In genomic region chr20:59022754-59023153, GRCh38 we compare ENCODE assay signal across 15 cellular contexts. TPM values are rescaled to one million over a fixed set of nuclear protein-coding genes. Genes with fewer than 3 reads are reported as not detected.
"Had no signal": no experiment of that assay in that cellular context is flagged by ENCODE, and none has a peak within 500 bp of the region (broad histone marks: within the 10 kb centered on the region; RNA-seq: fewer than 3 reads in every experiment).

No MANE protein-coding gene starts in this region.

- H3K4me3 Mint-ChIP-seq: activated B cell treated with CpG ODN at 0.5 μM for 24 hours; activated naive CD8-positive, alpha-beta T cell; memory B cell; stimulated activated naive CD8-positive, alpha-beta T cell treated with anti-CD3 and anti-CD28 coated beads, Interleukin-15, Interleukin-2, amounts not matched to agents 100 ng/mL and 50 ng/mL, for 24 hours had no signal

- H3K9me3 ChIP-seq: left ventricle myocardium inferior, SK-N-SH, thoracic aorta had no signal

- ATAC-seq: right cardiac atrium had no signal

- H3K4me3 ChIP-seq: left ventricle myocardium inferior, thoracic aorta had no signal

- DNase-seq: activated B cell treated with CpG ODN at 0.5 μM for 24 hours; activated CD4-positive, alpha-beta T cell treated with anti-CD3 and anti-CD28 coated beads, Interleukin-2, amount 50 U/mL, for 4 hours; activated effector memory CD4-positive, alpha-beta T cell treated with Interleukin-2 at 50 U/mL for 16 hours; amygdala; dermis blood vessel endothelial cell; left ventricle myocardium inferior; SK-N-SH; stimulated activated CD4-positive, alpha-beta T cell treated with anti-CD3 and anti-CD28 coated beads, Interleukin-1b, Interleukin-23, amount 100 ng/mL, for 48 hours; T-helper 1 cell had no signal

- H3K27ac Mint-ChIP-seq: activated B cell treated with CpG ODN at 0.5 μM for 24 hours; activated naive CD8-positive, alpha-beta T cell; memory B cell; stimulated activated naive CD8-positive, alpha-beta T cell treated with anti-CD3 and anti-CD28 coated beads, Interleukin-15, Interleukin-2, amounts not matched to agents 100 ng/mL and 50 ng/mL, for 24 hours had no signal

- H3K9me3 Mint-ChIP-seq: activated B cell treated with CpG ODN at 0.5 μM for 24 hours; memory B cell; stimulated activated naive CD8-positive, alpha-beta T cell treated with anti-CD3 and anti-CD28 coated beads, Interleukin-15, Interleukin-2, amounts not matched to agents 100 ng/mL and 50 ng/mL, for 24 hours had no signal

- H3K27ac ChIP-seq: left ventricle myocardium inferior, thoracic aorta had no signal

- H3K27me3 Mint-ChIP-seq: activated B cell treated with CpG ODN at 0.5 μM for 24 hours; activated naive CD8-positive, alpha-beta T cell; memory B cell; stimulated activated naive CD8-positive, alpha-beta T cell treated with anti-CD3 and anti-CD28 coated beads, Interleukin-15, Interleukin-2, amounts not matched to agents 100 ng/mL and 50 ng/mL, for 24 hours had no signal

RNA-seq across cellular contexts. Expression of gene TUBB1, which starts 3.5 kb away (rescaled TPM):
- total RNA-seq: dermis blood vessel endothelial cell, epithelial cell of proximal tubule had no signal
- polyA plus RNA-seq: SK-N-SH had no signal
